8 cellular contexts compared by ENCODE assay signal in genomic region chr16:31700530-31701388, GRCh38.
DNase-seq lines count a peak whose midpoint lies in the region; ATAC-seq and TF ChIP-seq lines count a peak whose summit lies in the region.

No MANE protein-coding gene starts in this region.

- TSS peak; percentile 95 for BruUV-seq in mammary epithelial cell (replicated peaks; lab: Mats Ljungman, UMichigan)

- H3K4me1 ChIP-seq in mammary epithelial cell (ENCODE audit: insufficient read depth, low read length) = peaks cover 8% of the 10 kb centered on the region

- H3K4me3 Mint-ChIP-seq in WTC11 = peak overlapping the region; percentile 85

- peak overlapping the region; percentile 96 for H2AFZ ChIP-seq in mammary epithelial cell (ENCODE audit: low read depth, low read length)

- no peaks in the 10 kb centered on the region for H3K9me3 Mint-ChIP-seq in WTC11

- intact Hi-C loops in mammary epithelial cell (cut with micrococcal nuclease) = loop anchor here (1.0 to 5.0 kb wide), 3 partner anchors 12 to 318 kb away; no protein-coding TSS in a partner anchor
- intact Hi-C loops in left colon (cut with DNase I, micrococcal nuclease) = no loop called here

- peak overlapping the region; percentile 88 for H3K9ac ChIP-seq in mammary epithelial cell (ENCODE audit: insufficient read depth, low read length)

- peak overlapping the region; percentile 82 for H3K4me2 ChIP-seq in mammary epithelial cell (ENCODE audit: insufficient read depth, low read depth, low read length)

- DNase-seq in EH (ENCODE audit: low read depth) (peak; percentile 45), HT-29 (ENCODE audit: low spot score) (peak; percentile 89), WTC11 (ENCODE audit: low spot score) (peak; percentile 93), mammary epithelial cell (peak; percentile 86), left colon (peak; percentile 93 to 97), OCI-M2 (lab: John Stamatoyannopoulos, UW; ENCODE audit: unreplicated experiment) (no peak)
- peak; percentile 88 to 89 for DNase-seq in stimulated activated CD4-positive, alpha-beta T cell treated with anti-CD3 and anti-CD28 coated beads, Interleukin-2, amount 100 ng/mL, for 24 hours

- H3K79me2 ChIP-seq in mammary epithelial cell (ENCODE audit: insufficient read depth, low read length) = peaks cover 29% of the 10 kb centered on the region

- no peaks in the 10 kb centered on the region for H3K9me3 ChIP-seq in mammary epithelial cell (replicated peaks; ENCODE audit: insufficient read depth, low read length)

- H3K36me3 ChIP-seq in mammary epithelial cell (ENCODE audit: insufficient read depth, low read length) = peaks cover under 1% of the 10 kb centered on the region

- TF ChIP-seq CTCF in WTC11 (IDR thresholded peaks at IDR 0.05) = no peak
- no peak for TF ChIP-seq CTCF in mammary epithelial cell (conservative IDR thresholded peaks at IDR 0.05 in 1 of 2, IDR thresholded peaks at IDR 0.05 in 1 of 2; ENCODE audit: extremely low read depth in 1 of 2, insufficient read depth in 1 of 2, low read depth in 1 of 2, low read length in 2 of 2)

- peaks cover 3% of the 10 kb centered on the region; the same call in 1 of the 2 replicates for H3K27me3 Mint-ChIP-seq in WTC11 (ENCODE audit: low read depth)

- under 1% methylated on average over 15 of the region's 56 CpGs for WGBS in mammary epithelial cell (ENCODE audit: low coverage, missing lambda C conversion rate)

- no peak overlapping the region for H3K27ac Mint-ChIP-seq in WTC11

- in situ Hi-C loops in mammary epithelial cell (cut with MboI; ENCODE audit: low sequenced_read_pairs in 2 of 2) = loop anchor here in 1 of 2 donors (25.0 kb wide), 2 partner anchors 187 to 713 kb away; partner anchors contain the start of gene HSD3B7

- H3K4me3 ChIP-seq in mammary epithelial cell (replicated peaks in 1 of 3; ENCODE audit: insufficient read depth in 1 of 3, low read depth in 2 of 3, low read length in 3 of 3) = peak overlapping the region; percentile 83 to 95 (median 93)

- POLR2A ChIA-PET in WTC11 (lab: Charles Lee) = interaction anchor here (1.2 kb wide), 1 partner anchor 12 kb away, joined by 7 read pairs; a partner anchor contains a TSS

- CTCF ChIA-PET in WTC11 (lab: Charles Lee) (interaction anchor here (0.6 to 1.3 kb wide), 4 partner anchors 10 to 191 kb away, joined by 3 to 6 read pairs (median 4); a partner anchor contains a TSS), mammary epithelial cell (lab: Charles Lee; ENCODE audit: low non-redundant PET) (no interaction called here)

- H4K20me1 ChIP-seq in mammary epithelial cell (ENCODE audit: insufficient read depth, low read length) = no peaks in the 10 kb centered on the region

- H3K4me1 Mint-ChIP-seq in WTC11 = peaks cover 9% of the 10 kb centered on the region

- peak overlapping the region; percentile 88 for H3K27ac ChIP-seq in mammary epithelial cell (ENCODE audit: insufficient read depth, low read depth, low read length)

- H3K27me3 ChIP-seq in mammary epithelial cell (ENCODE audit: insufficient read depth, low read length) = no peaks in the 10 kb centered on the region

- H3K36me3 Mint-ChIP-seq in WTC11 = peaks cover 25% of the 10 kb centered on the region

- dilution Hi-C loops in mammary epithelial cell (cut with HindIII; ENCODE audit: low sequenced_read_pairs) = loop anchor here (5.0 to 10.0 kb wide), 2 partner anchors 248 to 506 kb away; no protein-coding TSS in a partner anchor

- ATAC-seq in GM21360 (IDR thresholded peaks at IDR 0.05; ENCODE audit: unreplicated experiment) = peak; percentile 26
- ATAC-seq in WTC11 = peak; percentile 99
- ATAC-seq in left colon = peak; percentile 98

TF ChIP-seq in WTC11, 78 proteins besides CTCF, POLR2A, EP300 and RAD21:
- TF ChIP-seq GABPB1 (CRISPR knock-in tag; IDR thresholded peaks at IDR 0.05) = peak; percentile 50
- no peak for TF ChIP-seq MYBL2 (CRISPR knock-in tag; IDR thresholded peaks at IDR 0.05)
- TF ChIP-seq ZNF219 (CRISPR knock-in tag; IDR thresholded peaks at IDR 0.05; ENCODE audit: borderline replicate concordance) = no peak
- 0 out of 2 replicates have a peak, but pooled peaks have one; percentile 32 for TF ChIP-seq SP1 (CRISPR knock-in tag; conservative IDR thresholded peaks at IDR 0.05)
- TF ChIP-seq ESRRA (CRISPR knock-in tag; IDR thresholded peaks at IDR 0.05; ENCODE audit: borderline replicate concordance) = no peak
- TF ChIP-seq RORB (CRISPR knock-in tag; IDR thresholded peaks at IDR 0.05) = no peak
- no peak for TF ChIP-seq ZNF138 (CRISPR knock-in tag; conservative IDR thresholded peaks at IDR 0.05)
- TF ChIP-seq NR3C1 (CRISPR knock-in tag; conservative IDR thresholded peaks at IDR 0.05; ENCODE audit: low read depth) = no peak
- TF ChIP-seq ETV6 (CRISPR knock-in tag; IDR thresholded peaks at IDR 0.05) = no peak; the same call in 1 of the 2 replicates
- peak; percentile 73 for TF ChIP-seq NFYB (CRISPR knock-in tag; conservative IDR thresholded peaks at IDR 0.05; ENCODE audit: low read depth)
- peak; percentile 44; the same call in 1 of the 2 replicates for TF ChIP-seq MAX (CRISPR knock-in tag; IDR thresholded peaks at IDR 0.05)

Comparison
In these comparisons a context has a peak if more than half of its experiments do, and no peak if none do; other contexts are left out.
1. ATAC-seq: peak in every context shown above with its lines; median percentile 99 in WTC11; 98 in left colon; 26 in GM21360.